In genomic region chr1:154867841-154868610, GRCh38 we compare ENCODE assay signal across 9 cellular contexts. TPM values are rescaled to one million over a fixed set of nuclear protein-coding genes. Genes with fewer than 3 reads are reported as not detected.
DNase-seq lines count a peak whose midpoint lies in the region; ATAC-seq, FAIRE-seq and TF ChIP-seq lines count a peak whose summit lies in the region.
"Had no signal": no experiment of that assay in that cellular context is flagged by ENCODE, and none has a peak within 500 bp of the region (broad histone marks: within the 10 kb centered on the region; RNA-seq: fewer than 3 reads in every experiment).

No MANE protein-coding gene starts in this region.

- H3K4me3 Mint-ChIP-seq in natural killer cell treated with Interleukin-12 subunit alpha and Interleukin-12 subunit beta and Interleukin-15 and Interleukin-18, amount 100 ng/mL, for 72 hours: no peak overlapping the region

- DNase-seq in AG10803 (ENCODE audit: low read depth): no peak
- DNase-seq in H7: peak; percentile 80
- no peak for DNase-seq in natural killer cell treated with Interleukin-12 subunit alpha and Interleukin-12 subunit beta and Interleukin-15 and Interleukin-18, amount 100 ng/mL, for 72 hours (ENCODE audit: low spot score)
- no peak for DNase-seq in SKM-1 (lab: John Stamatoyannopoulos, UW; ENCODE audit: unreplicated experiment)
- DNase-seq in D721Med (ENCODE audit: insufficient read length, low spot score): no peak

- H3K4me1 Mint-ChIP-seq in natural killer cell treated with Interleukin-12 subunit alpha and Interleukin-12 subunit beta and Interleukin-15 and Interleukin-18, amount 100 ng/mL, for 72 hours (ENCODE audit: low read depth in 2 of 2): peaks cover 9 to 16% of the 10 kb centered on the region in 2 donors

- H3K36me3 ChIP-seq in H7 (replicated peaks; ENCODE audit: control insufficient read depth, insufficient read depth, low read length) (no peaks in the 10 kb centered on the region), neuron (ENCODE audit: insufficient read depth, low read length) (no peaks in the 10 kb centered on the region)

- ATAC-seq in natural killer cell treated with Interleukin-12 subunit alpha and Interleukin-12 subunit beta and Interleukin-15 and Interleukin-18, amount 100 ng/mL, for 72 hours: no peak
- no peak for ATAC-seq in HG02642 (IDR thresholded peaks at IDR 0.05; ENCODE audit: poor library complexity, unreplicated experiment)

- H3K27me3 Mint-ChIP-seq in natural killer cell treated with Interleukin-12 subunit alpha and Interleukin-12 subunit beta and Interleukin-15 and Interleukin-18, amount 100 ng/mL, for 72 hours: peaks cover 31 to 44% of the 10 kb centered on the region in 2 donors

- H3K27ac ChIP-seq in cingulate gyrus (ENCODE audit: low read depth, low read length): peak overlapping the region; percentile 49

- H3K27ac Mint-ChIP-seq in natural killer cell treated with Interleukin-12 subunit alpha and Interleukin-12 subunit beta and Interleukin-15 and Interleukin-18, amount 100 ng/mL, for 72 hours: no peak overlapping the region

- H3K4me1 ChIP-seq in neuron (ENCODE audit: insufficient read depth, low read length): peaks cover 43% of the 10 kb centered on the region

- no peak for FAIRE-seq in D721Med (lab: Jason Lieb, UNC)

- no peak overlapping the region for H2AFZ ChIP-seq in neuron (ENCODE audit: low read depth, low read length)

- H3K9me3 Mint-ChIP-seq in natural killer cell treated with Interleukin-12 subunit alpha and Interleukin-12 subunit beta and Interleukin-15 and Interleukin-18, amount 100 ng/mL, for 72 hours: no peaks in the 10 kb centered on the region
- H3K9me3 Mint-ChIP-seq: CD8-positive, alpha-beta memory T cell had no signal

- no peak for TF ChIP-seq CTCF in AG10803 (conservative IDR thresholded peaks at IDR 0.05; ENCODE audit: low read length)
- no peak for TF ChIP-seq CTCF in D721Med (IDR thresholded peaks at IDR 0.05; ENCODE audit: insufficient read depth, missing control alignments)

- H3K27me3 ChIP-seq in H7 (ENCODE audit: control insufficient read depth, insufficient read depth, low read length) (peaks cover 36% of the 10 kb centered on the region), neuron (ENCODE audit: insufficient read depth, low read length) (peaks cover 6% of the 10 kb centered on the region)

- H3K36me3 Mint-ChIP-seq in natural killer cell treated with Interleukin-12 subunit alpha and Interleukin-12 subunit beta and Interleukin-15 and Interleukin-18, amount 100 ng/mL, for 72 hours: no peaks in the 10 kb centered on the region
- H3K36me3 Mint-ChIP-seq: CD8-positive, alpha-beta memory T cell had no signal

- no peaks in the 10 kb centered on the region for H3K9me3 ChIP-seq in neuron (ENCODE audit: low read length)

- H3K4me3 ChIP-seq in AG10803 (ENCODE audit: low read length): peak overlapping the region; percentile 4
- H3K4me3 ChIP-seq in H7 (ENCODE audit: insufficient read depth, low read depth, low read length): peak overlapping the region; percentile 4; the same call in 1 of the 2 replicates
- peak overlapping the region; percentile 39 for H3K4me3 ChIP-seq in neuron (ENCODE audit: low read length)

RNA-seq across cellular contexts. Expression of gene KCNN3, which starts 2.1 kb away (rescaled TPM):
- total RNA-seq in H7 (2014; rRNA removed; shearing (Covaris generic)): 0.18 and 0.62 TPM in 2 replicates
- total RNA-seq in natural killer cell treated with Interleukin-12 subunit alpha and Interleukin-12 subunit beta and Interleukin-15 and Interleukin-18, amount 100 ng/mL, for 72 hours: under 1 TPM in 1 of 2 donors, not detected in 1; 0.08 TPM
